In the genomic region with DNA sequence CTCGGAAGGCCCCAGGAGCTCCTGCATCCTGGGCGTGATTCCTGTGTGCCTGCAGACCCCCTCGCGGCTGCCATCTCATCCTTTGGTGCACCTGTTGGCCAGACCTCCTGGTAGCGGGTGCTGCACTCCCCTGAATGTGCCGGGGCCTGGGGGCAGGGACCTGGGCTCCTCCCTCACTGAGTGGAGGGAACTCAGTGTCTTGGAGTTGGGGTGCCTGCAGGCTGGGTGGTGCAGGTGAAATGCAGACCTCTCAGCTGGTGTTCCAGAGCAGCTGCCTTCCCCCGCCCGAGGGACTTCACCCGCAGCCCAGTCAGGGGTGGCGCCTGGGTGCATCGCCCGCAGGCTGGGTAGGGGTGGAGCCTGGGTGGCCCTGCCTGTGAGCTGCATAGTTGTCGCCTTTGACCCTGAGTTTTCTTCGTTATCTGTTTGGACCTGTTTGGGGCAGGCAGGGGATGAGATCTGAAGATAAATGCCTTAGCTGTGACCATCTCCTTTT, we compare ENCODE assay signal across 16 cellular contexts. TPM values are rescaled to one million over a fixed set of nuclear protein-coding genes. Genes with fewer than 3 reads are reported as not detected.
A peak's percentile ranks its signal among the peaks of the same experiment; 100 is the strongest.
DNase-seq lines count a peak whose midpoint lies in the region; ATAC-seq and TF ChIP-seq lines count a peak whose summit lies in the region.
"Had no signal": no experiment of that assay in that cellular context is flagged by ENCODE, and none has a peak within 500 bp of the region (broad histone marks: within the 10 kb centered on the region; RNA-seq: fewer than 3 reads in every experiment).

No MANE protein-coding gene starts in this region.

- peak overlapping the region; percentile 87 for H3K4me2 ChIP-seq in PC-9

- H3K9me3 ChIP-seq in PC-9 (ENCODE audit: insufficient read depth, low read depth) = no peaks in the 10 kb centered on the region
- no peaks in the 10 kb centered on the region for H3K9me3 ChIP-seq in sigmoid colon
- H3K9me3 ChIP-seq: tibial nerve had no signal

- no peaks in the 10 kb centered on the region for H3K9me2 ChIP-seq in PC-9 (ENCODE audit: insufficient read depth)

- H3F3A ChIP-seq in PC-9 (ENCODE audit: insufficient read depth, low read depth) = peaks cover 56% of the 10 kb centered on the region

- peaks cover 66% of the 10 kb centered on the region for H3K4me1 ChIP-seq in PC-9 (replicated peaks; ENCODE audit: insufficient read depth)
- H3K4me1 ChIP-seq in sigmoid colon = peaks cover 0 to 75% (median 69%) of the 10 kb centered on the region in 4 donors

- peak overlapping the region; percentile 89 for H3K27ac ChIP-seq in PC-9
- H3K27ac ChIP-seq in sigmoid colon = peak overlapping the region; percentile 78 to 86 (median 84)

- peak; percentile 31 for DNase-seq in ELF-1 (ENCODE audit: low read depth, low spot score)
- peak; percentile 56 to 84 for DNase-seq in PC-9
- peak; percentile 87 for DNase-seq in left lobe of liver (ENCODE audit: low spot score)
- no peak for DNase-seq in sigmoid colon
- DNase-seq in DMS79 treated with DMSO at 0.1 percent for 48 hours (lab: John Stamatoyannopoulos, UW) = no peak
- DNase-seq in activated gamma-delta T cell treated with Interleukin-2 at 50 U/mL for 16 hours = no peak
- no peak for DNase-seq in KG1 (lab: John Stamatoyannopoulos, UW)
- DNase-seq: activated CD4-positive, alpha-beta T cell treated with anti-CD3 and anti-CD28 coated beads for 36 hours; activated T-cell treated with anti-CD3 and anti-CD28 coated beads, Interleukin-2, amount 50 U/mL, for 1 hour; amniotic stem cell; cortex of kidney; MV-4-11; NCI-H2171 treated with DMSO at 0.1 percent for 48 hours; T-helper 1 cell had no signal

- ATAC-seq in left lobe of liver = peak; percentile 93
- ATAC-seq in activated T-helper 17 cell treated with anti-CD3 and anti-CD28 coated beads, Interleukin-2, amount 50 U/mL, for 72 hours (replicated peaks) = no peak
- ATAC-seq: activated CD4-positive, alpha-beta T cell treated with anti-CD3 and anti-CD28 coated beads for 36 hours had no signal

- H3K27me3 ChIP-seq in PC-9 (ENCODE audit: insufficient read depth, low read depth) = no peaks in the 10 kb centered on the region
- H3K27me3 ChIP-seq in sigmoid colon = no peaks in the 10 kb centered on the region
- H3K27me3 ChIP-seq: tibial nerve had no signal

- peaks cover 12% of the 10 kb centered on the region for H3K4me1 Mint-ChIP-seq in activated T-helper 17 cell treated with anti-CD3 and anti-CD28 coated beads, Interleukin-2, amount 50 U/mL, for 72 hours

- TF ChIP-seq POLR2A in sigmoid colon (IDR thresholded peaks at IDR 0.05) = no peak

- no peak overlapping the region for H2AFZ ChIP-seq in PC-9

- H3K79me2 ChIP-seq in PC-9 (ENCODE audit: low read depth) = peaks cover 89% of the 10 kb centered on the region

- H3K27ac Mint-ChIP-seq in activated T-helper 17 cell treated with anti-CD3 and anti-CD28 coated beads, Interleukin-2, amount 50 U/mL, for 72 hours = no peak overlapping the region
- H3K27ac Mint-ChIP-seq: activated CD4-positive, alpha-beta T cell treated with anti-CD3 and anti-CD28 coated beads for 36 hours had no signal

- TF ChIP-seq CTCF in PC-9 (conservative IDR thresholded peaks at IDR 0.05) (no peak), sigmoid colon (IDR thresholded peaks at IDR 0.05) (no peak)

- no peak overlapping the region for H3K4me3 ChIP-seq in PC-9
- no peak overlapping the region for H3K4me3 ChIP-seq in sigmoid colon
- H3K4me3 ChIP-seq: tibial nerve had no signal

- H3K36me3 Mint-ChIP-seq in activated T-helper 17 cell treated with anti-CD3 and anti-CD28 coated beads, Interleukin-2, amount 50 U/mL, for 72 hours (ENCODE audit: low read depth) = no peaks in the 10 kb centered on the region

- no TSS peak for BruUV-seq in PC-9 (replicated peaks; lab: Mats Ljungman, UMichigan)

- intact Hi-C loops in PC-9 (cut with micrococcal nuclease; ENCODE audit: unreplicated experiment) (loop anchor here (1.0 to 5.0 kb wide), 3 partner anchors 36 to 72 kb away; partner anchors contain the start of gene C11orf24), sigmoid colon (cut with DNase I) (no loop called here)

- no peak for TF ChIP-seq EP300 in sigmoid colon (IDR thresholded peaks at IDR 0.05)

- H3K36me3 ChIP-seq in PC-9 (ENCODE audit: low read depth) (peaks cover 3% of the 10 kb centered on the region; the same call in 1 of the 2 replicates), sigmoid colon (no peaks in the 10 kb centered on the region)

- CTCF ChIA-PET in PC-9 (lab: Charles Lee) = no interaction called here

- no peak overlapping the region for H3K4me3 Mint-ChIP-seq in activated T-helper 17 cell treated with anti-CD3 and anti-CD28 coated beads, Interleukin-2, amount 50 U/mL, for 72 hours
- H3K4me3 Mint-ChIP-seq: activated CD4-positive, alpha-beta T cell treated with anti-CD3 and anti-CD28 coated beads for 36 hours had no signal

- peaks cover 33% of the 10 kb centered on the region for H4K20me1 ChIP-seq in PC-9 (ENCODE audit: insufficient read depth)

- no peaks in the 10 kb centered on the region for H3K9me3 Mint-ChIP-seq in activated T-helper 17 cell treated with anti-CD3 and anti-CD28 coated beads, Interleukin-2, amount 50 U/mL, for 72 hours

- H3K27me3 Mint-ChIP-seq in activated T-helper 17 cell treated with anti-CD3 and anti-CD28 coated beads, Interleukin-2, amount 50 U/mL, for 72 hours = no peaks in the 10 kb centered on the region
- H3K27me3 Mint-ChIP-seq: activated CD4-positive, alpha-beta T cell treated with anti-CD3 and anti-CD28 coated beads for 36 hours had no signal

- WGBS in sigmoid colon, 2 donors = 40 to 65% methylated on average over 14 of the region's 14 CpGs

- POLR2A ChIA-PET in PC-9 (lab: Charles Lee; ENCODE audit: unreplicated experiment) = no interaction called here

RNA-seq across cellular contexts. Expression of gene LRP5, which starts 31.4 kb away (rescaled TPM):
- total RNA-seq in PC-9 (2021) (112 and 129 TPM in 2 replicates), left lobe of liver (114 TPM), sigmoid colon (10 to 100 TPM; 18.3 to 43.8 (median 29.2) TPM)
- 10 to 100 TPM; 18.0 to 63.1 (median 20.4) TPM for polyA plus RNA-seq in sigmoid colon
- total RNA-seq in activated T-helper 17 cell treated with anti-CD3 and anti-CD28 coated beads, Interleukin-2, amount 50 U/mL, for 72 hours = 1 to 10 TPM; 4.6 to 6.0 TPM

Comparison
In these comparisons a context has a peak if more than half of its experiments do, and no peak if none do; other contexts are left out.
1. DNase-seq: peak in ELF-1 (single experiment), PC-9 (2 of 2) and left lobe of liver (single experiment); none in sigmoid colon (single experiment), DMS79 treated with DMSO at 0.1 percent for 48 hours (single experiment), activated gamma-delta T cell treated with Interleukin-2 at 50 U/mL for 16 hours (single experiment) and KG1 (single experiment).